Comparison of ENCODE assay signal across 14 cellular contexts in the genomic region with DNA sequence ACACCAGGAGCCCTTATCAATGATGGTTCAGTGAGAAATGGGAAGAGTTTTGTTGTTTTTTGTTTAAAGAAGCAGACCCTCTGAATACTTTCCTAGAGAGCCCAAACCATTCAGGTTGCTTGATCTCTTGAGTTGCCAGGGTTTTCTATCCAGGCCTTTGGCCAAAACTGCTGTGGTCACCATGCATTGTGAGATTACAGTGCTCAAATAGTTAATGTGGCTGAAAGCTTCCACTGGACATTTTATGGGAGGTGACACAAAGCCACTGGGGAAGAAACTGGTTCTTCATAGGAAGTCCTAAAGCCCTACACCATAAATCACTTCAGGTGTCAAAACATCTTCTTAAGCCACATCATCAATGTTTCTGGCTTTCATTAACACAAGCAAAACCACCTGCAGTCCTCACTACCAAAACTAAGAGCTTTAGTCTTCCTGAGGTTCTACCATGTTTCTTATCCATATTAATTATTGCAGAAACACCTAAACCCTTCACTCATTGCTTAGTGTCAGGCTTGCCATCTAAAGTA.
"Had no signal": no experiment of that assay in that cellular context is flagged by ENCODE, and none has a peak within 500 bp of the region (broad histone marks: within the 10 kb centered on the region; RNA-seq: fewer than 3 reads in every experiment).

No MANE protein-coding gene starts in this region.

- DNase-seq: activated CD4-positive, alpha-beta memory T cell treated with anti-CD3 and anti-CD28 coated beads for 36 hours; activated naive CD8-positive, alpha-beta T cell treated with anti-CD3 and anti-CD28 coated beads, Interleukin-2, amount 10 ng/mL, durations not matched to agents 7 days and 5 days; activated T-cell treated with anti-CD3 and anti-CD28 coated beads, Interleukin-2, amount 50 U/mL, for 72 hours; anterior cingulate cortex; colonic mucosa; esophagus squamous epithelium; gastrocnemius medialis; pancreas; stimulated activated CD4-positive, alpha-beta T cell treated with anti-CD3 and anti-CD28 coated beads, Interleukin-4, amount 100 ng/mL, for 4 hours; T1000 had no signal

- H3K9me3 ChIP-seq: colonic mucosa, esophagus squamous epithelium, gastrocnemius medialis, pancreas had no signal

- ATAC-seq: activated T-cell treated with anti-CD3 and anti-CD28 coated beads, Interleukin-2, amount 50 U/mL, for 72 hours; gastrocnemius medialis; pancreas had no signal

- H3K36me3 Mint-ChIP-seq: activated naive CD8-positive, alpha-beta T cell treated with anti-CD3 and anti-CD28 coated beads, Interleukin-2, amount 10 ng/mL, durations not matched to agents 7 days and 5 days; neural progenitor cell had no signal

- H3K4me3 ChIP-seq: cardiac muscle cell, colonic mucosa, esophagus squamous epithelium, neural progenitor cell, pancreas had no signal

- H3K4me1 Mint-ChIP-seq: activated naive CD8-positive, alpha-beta T cell treated with anti-CD3 and anti-CD28 coated beads, Interleukin-2, amount 10 ng/mL, durations not matched to agents 7 days and 5 days had no signal

- H3K27ac Mint-ChIP-seq: activated CD4-positive, alpha-beta memory T cell treated with anti-CD3 and anti-CD28 coated beads for 36 hours; activated naive CD8-positive, alpha-beta T cell treated with anti-CD3 and anti-CD28 coated beads, Interleukin-2, amount 10 ng/mL, durations not matched to agents 7 days and 5 days; activated T-cell treated with anti-CD3 and anti-CD28 coated beads, Interleukin-2, amount 50 U/mL, for 72 hours; neural progenitor cell had no signal

- H3K9ac ChIP-seq: neural progenitor cell had no signal

- H3K4me3 Mint-ChIP-seq: activated CD4-positive, alpha-beta memory T cell treated with anti-CD3 and anti-CD28 coated beads for 36 hours; activated naive CD8-positive, alpha-beta T cell treated with anti-CD3 and anti-CD28 coated beads, Interleukin-2, amount 10 ng/mL, durations not matched to agents 7 days and 5 days; activated T-cell treated with anti-CD3 and anti-CD28 coated beads, Interleukin-2, amount 50 U/mL, for 72 hours; neural progenitor cell had no signal

- H2AFZ ChIP-seq: neural progenitor cell had no signal

- H3K27ac ChIP-seq: colonic mucosa, neural progenitor cell had no signal

- H3K27me3 ChIP-seq: cardiac muscle cell, colonic mucosa, esophagus squamous epithelium, gastrocnemius medialis, neural progenitor cell, pancreas had no signal

- H3K36me3 ChIP-seq: cardiac muscle cell, colonic mucosa, esophagus squamous epithelium, gastrocnemius medialis, neural progenitor cell, pancreas had no signal

- H3K4me1 ChIP-seq: colonic mucosa, neural progenitor cell had no signal

- FAIRE-seq: keratinocyte, pancreas, urothelium cell line had no signal

- H3K27me3 Mint-ChIP-seq: activated CD4-positive, alpha-beta memory T cell treated with anti-CD3 and anti-CD28 coated beads for 36 hours; activated naive CD8-positive, alpha-beta T cell treated with anti-CD3 and anti-CD28 coated beads, Interleukin-2, amount 10 ng/mL, durations not matched to agents 7 days and 5 days had no signal

- H3K4me2 ChIP-seq: neural progenitor cell had no signal

- H3K9me3 Mint-ChIP-seq: activated CD4-positive, alpha-beta memory T cell treated with anti-CD3 and anti-CD28 coated beads for 36 hours; activated naive CD8-positive, alpha-beta T cell treated with anti-CD3 and anti-CD28 coated beads, Interleukin-2, amount 10 ng/mL, durations not matched to agents 7 days and 5 days had no signal
